8 cellular contexts compared by ENCODE assay signal in genomic region chr18:51194604-51195003, GRCh38. TPM values are rescaled to one million over a fixed set of nuclear protein-coding genes. Genes with fewer than 3 reads are reported as not detected.
DNase-seq lines count a peak whose midpoint lies in the region; ATAC-seq, FAIRE-seq and TF ChIP-seq lines count a peak whose summit lies in the region.

No MANE protein-coding gene starts in this region.

- WGBS in pancreas, 2 donors = 38 to 49% methylated on average over 3 of the region's 3 CpGs

- no peak for DNase-seq in activated naive CD4-positive, alpha-beta T cell treated with anti-CD3 and anti-CD28 coated beads, Interleukin-2, amount 50 U/mL, for 16 hours
- no peak for DNase-seq in activated naive CD8-positive, alpha-beta T cell treated with anti-CD3 and anti-CD28 coated beads for 36 hours
- DNase-seq in left kidney (ENCODE audit: low read depth, low spot score) (peak; percentile 56), upper lobe of right lung (no peak), nucleus accumbens (lab: John Stamatoyannopoulos, UW) (no peak), globus pallidus (ENCODE audit: low spot score) (no peak), pancreas (no peak)

- H3K4me3 Mint-ChIP-seq in activated naive CD4-positive, alpha-beta T cell treated with anti-CD3 and anti-CD28 coated beads, Interleukin-2, amount 50 U/mL, for 24 hours = peak overlapping the region; percentile 90
- peak overlapping the region; percentile 97 for H3K4me3 Mint-ChIP-seq in activated naive CD8-positive, alpha-beta T cell treated with anti-CD3 and anti-CD28 coated beads for 36 hours

- H3K36me3 Mint-ChIP-seq in activated naive CD4-positive, alpha-beta T cell treated with anti-CD3 and anti-CD28 coated beads, Interleukin-2, amount 50 U/mL, for 24 hours = peaks cover 15% of the 10 kb centered on the region
- H3K36me3 Mint-ChIP-seq in activated naive CD8-positive, alpha-beta T cell treated with anti-CD3 and anti-CD28 coated beads for 36 hours = peaks cover 42% of the 10 kb centered on the region

- H3K4me3 ChIP-seq in upper lobe of right lung (peak overlapping the region; percentile 90), pancreas (peak overlapping the region in 2 of 4 donors; percentile 89 to 96)

- H3K9me3 ChIP-seq in upper lobe of right lung (no peaks in the 10 kb centered on the region), pancreas (no peaks in the 10 kb centered on the region)

- FAIRE-seq in pancreas (lab: Jason Lieb, UNC) = no peak

- peaks cover 50% of the 10 kb centered on the region for H3K4me1 ChIP-seq in upper lobe of right lung
- peaks cover 9 to 43% (median 42%) of the 10 kb centered on the region in 3 donors for H3K4me1 ChIP-seq in pancreas

- intact Hi-C loops in upper lobe of right lung (cut with DNase I) = no loop called here
- intact Hi-C loops in pancreas (cut with DNase I) = no loop called here

- H3K27me3 Mint-ChIP-seq in activated naive CD4-positive, alpha-beta T cell treated with anti-CD3 and anti-CD28 coated beads, Interleukin-2, amount 50 U/mL, for 24 hours = no peaks in the 10 kb centered on the region
- H3K27me3 Mint-ChIP-seq in activated naive CD8-positive, alpha-beta T cell treated with anti-CD3 and anti-CD28 coated beads for 36 hours = no peaks in the 10 kb centered on the region

- TF ChIP-seq CTCF in upper lobe of right lung (IDR thresholded peaks at IDR 0.05) (no peak), pancreas (IDR thresholded peaks at IDR 0.05) (no peak)

- peak overlapping the region; percentile 88 for H3K27ac Mint-ChIP-seq in activated naive CD4-positive, alpha-beta T cell treated with anti-CD3 and anti-CD28 coated beads, Interleukin-2, amount 50 U/mL, for 24 hours
- peak overlapping the region; percentile 95 for H3K27ac Mint-ChIP-seq in activated naive CD8-positive, alpha-beta T cell treated with anti-CD3 and anti-CD28 coated beads for 36 hours

- no peaks in the 10 kb centered on the region for H3K36me3 ChIP-seq in upper lobe of right lung
- H3K36me3 ChIP-seq in pancreas = no peaks in the 10 kb centered on the region

- peaks cover 64% of the 10 kb centered on the region for H3K4me1 Mint-ChIP-seq in activated naive CD4-positive, alpha-beta T cell treated with anti-CD3 and anti-CD28 coated beads, Interleukin-2, amount 50 U/mL, for 24 hours
- peaks cover 46% of the 10 kb centered on the region for H3K4me1 Mint-ChIP-seq in activated naive CD8-positive, alpha-beta T cell treated with anti-CD3 and anti-CD28 coated beads for 36 hours

- no peaks in the 10 kb centered on the region for H3K9me3 Mint-ChIP-seq in activated naive CD4-positive, alpha-beta T cell treated with anti-CD3 and anti-CD28 coated beads, Interleukin-2, amount 50 U/mL, for 24 hours
- peaks cover 4% of the 10 kb centered on the region for H3K9me3 Mint-ChIP-seq in activated naive CD8-positive, alpha-beta T cell treated with anti-CD3 and anti-CD28 coated beads for 36 hours

- H3K27me3 ChIP-seq in upper lobe of right lung = no peaks in the 10 kb centered on the region
- H3K27me3 ChIP-seq in pancreas = no peaks in the 10 kb centered on the region

- H3K27ac ChIP-seq in upper lobe of right lung (no peak overlapping the region), pancreas (peak overlapping the region in 2 of 4 donors; percentile 97)

- no peak for ATAC-seq in upper lobe of right lung
- no peak for ATAC-seq in pancreas

RNA-seq across cellular contexts. Expression of gene MEX3C, which starts 2.9 kb away (rescaled TPM):
- total RNA-seq in activated naive CD8-positive, alpha-beta T cell treated with anti-CD3 and anti-CD28 coated beads for 36 hours = 10 to 100 TPM; 66.9 to 68.5 TPM
- total RNA-seq in upper lobe of right lung = 24.8 TPM
- total RNA-seq in pancreas = 10 to 100 TPM in 4 of 6 donors, 1 to 10 TPM in 2; 7.5 to 18.6 (median 11.7) TPM
- 1 to 10 TPM; 4.2 to 7.5 TPM for polyA plus RNA-seq in pancreas
